ENCODE assay signal across 8 cellular contexts in genomic region chr2:119826370-119826961, GRCh38.
DNase-seq lines count a peak whose midpoint lies in the region; ATAC-seq, FAIRE-seq and TF ChIP-seq lines count a peak whose summit lies in the region.

No MANE protein-coding gene starts in this region.

- FAIRE-seq in GM19239 (lab: Jason Lieb, UNC): peak; percentile 74

- peaks cover 5% of the 10 kb centered on the region for H3K4me1 ChIP-seq in Loucy (ENCODE audit: insufficient read depth, low read length, poor library complexity, severe bottlenecking)
- H3K4me1 ChIP-seq in heart left ventricle: peaks cover 0 to 14% (median 5%) of the 10 kb centered on the region in 12 donors

- H3K27me3 ChIP-seq in Loucy (ENCODE audit: insufficient read depth, low read length, poor library complexity, severe bottlenecking) (no peaks in the 10 kb centered on the region), heart left ventricle (no peaks in the 10 kb centered on the region)

- no peak overlapping the region for H3K27ac ChIP-seq in heart left ventricle

- peak overlapping the region; percentile 21 for H3K4me2 ChIP-seq in Loucy (ENCODE audit: low read depth, low read length, poor library complexity, severe bottlenecking)

- peak; percentile 86 for TF ChIP-seq CTCF in Loucy (conservative IDR thresholded peaks at IDR 0.05; ENCODE audit: low read length)
- peak; percentile 40 to 66 (median 52) for TF ChIP-seq CTCF in heart left ventricle (IDR thresholded peaks at IDR 0.05)
- TF ChIP-seq CTCF in lower leg skin (IDR thresholded peaks at IDR 0.05): no peak

- no peaks in the 10 kb centered on the region for H3K9me2 ChIP-seq in Loucy (replicated peaks; ENCODE audit: low read depth, low read length)

- H3K9me3 ChIP-seq in Loucy (ENCODE audit: insufficient read depth, low read depth, low read length): no peaks in the 10 kb centered on the region
- H3K9me3 ChIP-seq in heart left ventricle: peaks cover 0 to 13% (median 3%) of the 10 kb centered on the region in 12 donors

- peaks cover 27% of the 10 kb centered on the region for H3K79me2 ChIP-seq in Loucy (ENCODE audit: insufficient read depth, low read length)

- TF ChIP-seq POLR2A in heart left ventricle (IDR thresholded peaks at IDR 0.05) (no peak), lower leg skin (IDR thresholded peaks at IDR 0.05) (no peak)

- 74 to 79% (median 76%) methylated on average over 5 of the region's 5 CpGs for WGBS in heart left ventricle, 4 donors
- WGBS in lower leg skin, 2 donors: 75 to 78% methylated on average over 5 of the region's 5 CpGs

- H3K9ac ChIP-seq in Loucy (ENCODE audit: low read depth, low read length, poor library complexity, severe bottlenecking): peak overlapping the region; percentile 20

- H3K36me3 ChIP-seq in Loucy (ENCODE audit: insufficient read depth, low read length) (no peaks in the 10 kb centered on the region), heart left ventricle (peaks cover 0 to 4% (median 0%) of the 10 kb centered on the region in 9 donors)

- peaks cover 6% of the 10 kb centered on the region for H4K20me1 ChIP-seq in Loucy (ENCODE audit: insufficient read depth, low read length, poor library complexity, severe bottlenecking)

- H3F3A ChIP-seq in Loucy (ENCODE audit: low read depth): no peaks in the 10 kb centered on the region

- H3K4me3 ChIP-seq in Loucy (ENCODE audit: low read length, poor library complexity, severe bottlenecking) (no peak overlapping the region), heart left ventricle (no peak overlapping the region), lower leg skin (ENCODE audit: low read depth, poor library complexity, severe bottlenecking) (no peak overlapping the region)

- peak in 3 of 4 donors; percentile 62 to 70 (median 64) for ATAC-seq in heart left ventricle

- DNase-seq in DMS 273 (lab: John Stamatoyannopoulos, UW; ENCODE audit: unreplicated experiment): peak; percentile 77
- peak; percentile 6 for DNase-seq in GM19239 (ENCODE audit: insufficient read length, low spot score)
- peak; percentile 40 for DNase-seq in activated CD8-positive, alpha-beta memory T cell treated with anti-CD3 and anti-CD28 coated beads, Interleukin-2, amount 50 U/mL, for 4 hours
- no peak for DNase-seq in heart left ventricle
- peak; percentile 20 for DNase-seq in stimulated activated CD4-positive, alpha-beta T cell treated with anti-CD3 and anti-CD28 coated beads, Interleukin-12 subunit alpha, Interleukin-12 subunit beta, amount 100 ng/mL, for 4 hours
- DNase-seq in lower leg skin (ENCODE audit: low spot score in 2 of 2): no peak
- no peak for DNase-seq in OCI-M2 (lab: John Stamatoyannopoulos, UW; ENCODE audit: unreplicated experiment)

- intact Hi-C loops in heart left ventricle (cut with DNase I) (loop anchor here in 7 of 10 donors (2.0 to 10.0 kb wide), 6 partner anchors 72 to 348 kb away; no protein-coding TSS in a partner anchor), lower leg skin (cut with DNase I; ENCODE audit: low total_unique reads) (no loop called here)

- no peak overlapping the region for H2AFZ ChIP-seq in Loucy (ENCODE audit: low read length)

Comparison
In these comparisons a context has a peak if more than half of its experiments do, and no peak if none do; other contexts are left out.
1. DNase-seq: peak in DMS 273 (single experiment), GM19239 (single experiment), activated CD8-positive, alpha-beta memory T cell treated with anti-CD3 and anti-CD28 coated beads, Interleukin-2, amount 50 U/mL, for 4 hours (single experiment) and stimulated activated CD4-positive, alpha-beta T cell treated with anti-CD3 and anti-CD28 coated beads, Interleukin-12 subunit alpha, Interleukin-12 subunit beta, amount 100 ng/mL, for 4 hours (single experiment); none in heart left ventricle (0 of 5), lower leg skin (0 of 2) and OCI-M2 (single experiment).
2. CTCF ChIP-seq: peak in Loucy (single experiment) and heart left ventricle (12 of 12); none in lower leg skin (0 of 3).